In genomic region chr12:95083471-95083870, GRCh38 we compare ENCODE assay signal across 18 cellular contexts. TPM values are rescaled to one million over a fixed set of nuclear protein-coding genes. Genes with fewer than 3 reads are reported as not detected.
A peak's percentile ranks its signal among the peaks of the same experiment; 100 is the strongest.
DNase-seq lines count a peak whose midpoint lies in the region; ATAC-seq and TF ChIP-seq lines count a peak whose summit lies in the region.
"Had no signal": no experiment of that assay in that cellular context is flagged by ENCODE, and none has a peak within 500 bp of the region (broad histone marks: within the 10 kb centered on the region; RNA-seq: fewer than 3 reads in every experiment).

No MANE protein-coding gene starts in this region.

- CTCF ChIA-PET in RWPE1 (lab: Yijun Ruan, JAX), result no interaction called here

- H3K36me3 ChIP-seq in neuronal stem cell (replicated peaks in 1 of 2; ENCODE audit: control insufficient read depth in 2 of 2, insufficient read depth in 2 of 2, low read length in 2 of 2), result peaks cover 4 to 36% of the 10 kb centered on the region in 2 donors
- H3K36me3 ChIP-seq in urinary bladder (ENCODE audit: insufficient read depth), result no peaks in the 10 kb centered on the region

- H2BK15ac ChIP-seq in neuronal stem cell (ENCODE audit: low read length), result no peak overlapping the region

- TF ChIP-seq CTCF in fibroblast of pulmonary artery (IDR thresholded peaks at IDR 0.05; ENCODE audit: low read length, missing control alignments), result no peak
- no peak for TF ChIP-seq CTCF in RWPE1 (conservative IDR thresholded peaks at IDR 0.05; ENCODE audit: low read depth)

- H3K18ac ChIP-seq in neuronal stem cell (ENCODE audit: low read length), result no peak overlapping the region

- no peak overlapping the region for H2BK12ac ChIP-seq in neuronal stem cell (ENCODE audit: low read length)

- H2AK5ac ChIP-seq in neuronal stem cell (ENCODE audit: low read depth, low read length), result no peak overlapping the region

- H3K4ac ChIP-seq in neuronal stem cell (ENCODE audit: low read length), result no peak overlapping the region

- no peak overlapping the region for H4K8ac ChIP-seq in neuronal stem cell (ENCODE audit: low read depth, low read length)

- H2BK120ac ChIP-seq in neuronal stem cell (ENCODE audit: low read depth, low read length), result no peak overlapping the region

- H3K4me2 ChIP-seq in neuronal stem cell (ENCODE audit: insufficient read depth, low read length, poor library complexity, severe bottlenecking), result no peak overlapping the region

- ATAC-seq in Right ventricle myocardium superior (ENCODE audit: poor library complexity), result peak; percentile 44

- H3K27ac ChIP-seq in neuronal stem cell (replicated peaks; ENCODE audit: low read length) (peak overlapping the region; percentile 96), urinary bladder (ENCODE audit: low read depth) (peak overlapping the region; percentile 18), RWPE1 (no peak overlapping the region)
- H3K27ac ChIP-seq: 22Rv1 had no signal

- peaks cover 2% of the 10 kb centered on the region for H3K79me1 ChIP-seq in neuronal stem cell (ENCODE audit: low read depth, low read length)

- no peak overlapping the region for H2AFZ ChIP-seq in neuronal stem cell (ENCODE audit: low read length)

- no peak overlapping the region for H3K9ac ChIP-seq in neuronal stem cell (ENCODE audit: low read depth, low read length, poor library complexity)

- intact Hi-C loops in Right ventricle myocardium superior (cut with DNase I), result no loop called here
- intact Hi-C loops in cardiac septum (cut with DNase I), result no loop called here

- H4K91ac ChIP-seq in neuronal stem cell (ENCODE audit: low read depth, low read length, poor library complexity), result no peak overlapping the region

- H3K4me3 ChIP-seq in fibroblast of pulmonary artery (replicated peaks; ENCODE audit: low read depth, low read length), result no peak overlapping the region
- H3K4me3 ChIP-seq in neuronal stem cell (ENCODE audit: low read length in 2 of 2), result no peak overlapping the region
- no peak overlapping the region for H3K4me3 ChIP-seq in urinary bladder (ENCODE audit: low read depth, low read length)
- H3K4me3 ChIP-seq: upper lobe of left lung had no signal

- H3K14ac ChIP-seq in neuronal stem cell (ENCODE audit: low read length), result no peak overlapping the region

- H3K23ac ChIP-seq in neuronal stem cell (ENCODE audit: low read depth, low read length, poor library complexity), result no peak overlapping the region

- no peak for DNase-seq in Right ventricle myocardium superior
- no peak for DNase-seq in cardiac septum (ENCODE audit: low spot score)
- peak; percentile 43 for DNase-seq in fibroblast of pulmonary artery (ENCODE audit: low read depth)
- no peak for DNase-seq in neuronal stem cell (ENCODE audit: low spot score)
- DNase-seq in NCI-H187 (lab: John Stamatoyannopoulos, UW), result no peak
- no peak for DNase-seq in NCI-H1048 (lab: John Stamatoyannopoulos, UW)
- no peak for DNase-seq in RWPE1 (ENCODE audit: low spot score)
- DNase-seq: activated B cell treated with CpG ODN at 0.5 μM for 24 hours; activated naive CD4-positive, alpha-beta T cell treated with anti-CD3 and anti-CD28 coated beads, Interleukin-2, amount 10 ng/mL, durations not matched to agents 7 days and 5 days; caudate nucleus; hypothalamus; Karpas-422; NCI-H1417 treated with DMSO at 0.1 percent for 48 hours; occipital lobe; T-helper 1 cell; upper lobe of left lung had no signal

- no peak overlapping the region for H2BK5ac ChIP-seq in neuronal stem cell (ENCODE audit: low read length)

- no peaks in the 10 kb centered on the region for H3K27me3 ChIP-seq in neuronal stem cell (ENCODE audit: control insufficient read depth in 3 of 3, insufficient read depth in 3 of 3, low read depth in 1 of 3, low read length in 3 of 3)
- H3K27me3 ChIP-seq: upper lobe of left lung had no signal

- H3K9me3 ChIP-seq in neuronal stem cell (replicated peaks in 1 of 2; ENCODE audit: control insufficient read depth in 2 of 2, insufficient read depth in 1 of 2, low read depth in 1 of 2, low read length in 2 of 2), result peaks cover 2 to 5% of the 10 kb centered on the region in 2 donors
- H3K9me3 ChIP-seq: upper lobe of left lung had no signal

- POLR2A ChIA-PET in RWPE1 (lab: Yijun Ruan, JAX; ENCODE audit: low non-redundant PET), result interaction anchor here (0.6 kb wide), 1 partner anchor 1707 kb away, joined by 8 read pairs; no protein-coding TSS in a partner anchor

- H3K4me1 ChIP-seq in neuronal stem cell (ENCODE audit: control insufficient read depth in 2 of 2, insufficient read depth in 1 of 2, low read depth in 1 of 2, low read length in 2 of 2) (peaks cover 2 to 15% of the 10 kb centered on the region in 2 donors), urinary bladder (ENCODE audit: insufficient read depth) (no peaks in the 10 kb centered on the region)
- H3K4me1 ChIP-seq: upper lobe of left lung had no signal

RNA-seq across cellular contexts. Expression of gene NR2C1, which starts 10.1 kb away (rescaled TPM):
- total RNA-seq in Right ventricle myocardium superior, result 33.8 TPM
- 34.6 TPM for total RNA-seq in cardiac septum
- polyA plus RNA-seq in neuronal stem cell (2013, experiment 1 of 2), result 106 TPM
- 109 TPM for polyA plus RNA-seq in neuronal stem cell (2013, experiment 2 of 2)
- total RNA-seq in urinary bladder, result 84.3 TPM
- 16.5 TPM for polyA plus RNA-seq in urinary bladder
